ENCODE assay signal across 19 cellular contexts in genomic region chr1:230680300-230681025, GRCh38. TPM values are rescaled to one million over a fixed set of nuclear protein-coding genes. Genes with fewer than 3 reads are reported as not detected.
DNase-seq lines count a peak whose midpoint lies in the region; ATAC-seq and TF ChIP-seq lines count a peak whose summit lies in the region.
"Had no signal": no experiment of that assay in that cellular context is flagged by ENCODE, and none has a peak within 500 bp of the region (broad histone marks: within the 10 kb centered on the region; RNA-seq: fewer than 3 reads in every experiment).

No MANE protein-coding gene starts in this region.

- H3K9me3 Mint-ChIP-seq in activated CD8-positive, alpha-beta T cell treated with anti-CD3 and anti-CD28 coated beads, Interleukin-2, amount 10 ng/mL, durations not matched to agents 7 days and 5 days (ENCODE audit: insufficient read depth) = no peaks in the 10 kb centered on the region
- H3K9me3 Mint-ChIP-seq in activated CD8-positive, alpha-beta T cell treated with anti-CD3 and anti-CD28 coated beads for 36 hours = no peaks in the 10 kb centered on the region

- H3K4me3 ChIP-seq in HEK293 (ENCODE audit: low read depth, low read length) (no peak overlapping the region), dorsolateral prefrontal cortex (no peak overlapping the region), parathyroid adenoma (ENCODE audit: low read depth, low read length) (peak overlapping the region; percentile 26), upper lobe of right lung (no peak overlapping the region)
- H3K4me3 ChIP-seq: A549 had no signal

- intact Hi-C loops in activated CD8-positive, alpha-beta T cell treated with anti-CD3 and anti-CD28 coated beads for 36 hours (cut with micrococcal nuclease) = no loop called here
- intact Hi-C loops in dorsolateral prefrontal cortex (cut with DNase I) (loop anchor here (5.0 kb wide), 1 partner anchor 38 kb away; the partner anchor contains the start of gene COG2 (in 2 of the 2)), upper lobe of right lung (cut with DNase I) (no loop called here)

- no peak overlapping the region for H3K9ac ChIP-seq in parathyroid adenoma

- H3K4me1 ChIP-seq in HEK293 (ENCODE audit: control insufficient read depth, insufficient read depth, low read length) (peaks cover 13% of the 10 kb centered on the region; the same call in 1 of the 2 replicates), parathyroid adenoma (peaks cover 45% of the 10 kb centered on the region), upper lobe of right lung (peaks cover 9% of the 10 kb centered on the region)
- H3K4me1 ChIP-seq: Caco-2 had no signal

- peaks cover 9% of the 10 kb centered on the region for H3K4me1 Mint-ChIP-seq in activated CD8-positive, alpha-beta T cell treated with anti-CD3 and anti-CD28 coated beads, Interleukin-2, amount 10 ng/mL, durations not matched to agents 7 days and 5 days (ENCODE audit: low read depth)
- H3K4me1 Mint-ChIP-seq in activated CD8-positive, alpha-beta T cell treated with anti-CD3 and anti-CD28 coated beads for 36 hours (ENCODE audit: low read depth) = peaks cover 3% of the 10 kb centered on the region
- H3K4me1 Mint-ChIP-seq: IgD-negative memory B cell had no signal

- H3K27me3 ChIP-seq in dorsolateral prefrontal cortex = no peaks in the 10 kb centered on the region
- no peaks in the 10 kb centered on the region for H3K27me3 ChIP-seq in parathyroid adenoma (ENCODE audit: control insufficient read depth, insufficient read depth, low read length)
- H3K27me3 ChIP-seq in upper lobe of right lung = no peaks in the 10 kb centered on the region

- no peak for ATAC-seq in activated CD8-positive, alpha-beta T cell treated with anti-CD3 and anti-CD28 coated beads, Interleukin-2, amount 10 ng/mL, durations not matched to agents 7 days and 5 days
- ATAC-seq in activated CD8-positive, alpha-beta T cell treated with anti-CD3 and anti-CD28 coated beads for 36 hours = no peak
- no peak for ATAC-seq in HG03460 (IDR thresholded peaks at IDR 0.05; ENCODE audit: unreplicated experiment)
- no peak for ATAC-seq in upper lobe of right lung
- no peak for ATAC-seq in GM21576 (IDR thresholded peaks at IDR 0.05; ENCODE audit: unreplicated experiment)
- ATAC-seq: A549 had no signal

- POLR2A ChIA-PET in activated CD8-positive, alpha-beta T cell treated with anti-CD3 and anti-CD28 coated beads, Interleukin-2, amount 10 ng/mL, durations not matched to agents 7 days and 5 days (lab: Charles Lee) = no interaction called here
- POLR2A ChIA-PET in activated CD8-positive, alpha-beta T cell treated with anti-CD3 and anti-CD28 coated beads for 36 hours (lab: Charles Lee) = no interaction called here
- POLR2A ChIA-PET in HEK293 (lab: Yijun Ruan, JAX) = interaction anchor here (1.8 kb wide), 1 partner anchor 37 kb away, joined by 7 read pairs; no protein-coding TSS in a partner anchor

- H3K27me3 Mint-ChIP-seq in activated CD8-positive, alpha-beta T cell treated with anti-CD3 and anti-CD28 coated beads, Interleukin-2, amount 10 ng/mL, durations not matched to agents 7 days and 5 days (ENCODE audit: low read depth) = no peaks in the 10 kb centered on the region
- no peaks in the 10 kb centered on the region for H3K27me3 Mint-ChIP-seq in activated CD8-positive, alpha-beta T cell treated with anti-CD3 and anti-CD28 coated beads for 36 hours
- H3K27me3 Mint-ChIP-seq: IgD-negative memory B cell had no signal

- no peak overlapping the region for H3K4me3 Mint-ChIP-seq in activated CD8-positive, alpha-beta T cell treated with anti-CD3 and anti-CD28 coated beads, Interleukin-2, amount 10 ng/mL, durations not matched to agents 7 days and 5 days
- H3K4me3 Mint-ChIP-seq in activated CD8-positive, alpha-beta T cell treated with anti-CD3 and anti-CD28 coated beads for 36 hours = no peak overlapping the region

- peaks cover 48% of the 10 kb centered on the region for H3K36me3 Mint-ChIP-seq in activated CD8-positive, alpha-beta T cell treated with anti-CD3 and anti-CD28 coated beads, Interleukin-2, amount 10 ng/mL, durations not matched to agents 7 days and 5 days (ENCODE audit: low read depth)
- H3K36me3 Mint-ChIP-seq in activated CD8-positive, alpha-beta T cell treated with anti-CD3 and anti-CD28 coated beads for 36 hours (ENCODE audit: low read depth) = peaks cover 27% of the 10 kb centered on the region

- H3K27ac ChIP-seq in HEK293 (ENCODE audit: extremely low read depth, low read depth, low read length) (no peak overlapping the region), dorsolateral prefrontal cortex (peak overlapping the region in 51 of 59 donors; percentile 1 to 94 (median 79)), parathyroid adenoma (peak overlapping the region; percentile 91), upper lobe of right lung (no peak overlapping the region)
- H3K27ac ChIP-seq: A549 had no signal

- H3K79me2 ChIP-seq in parathyroid adenoma = no peaks in the 10 kb centered on the region

- CTCF ChIA-PET in activated CD8-positive, alpha-beta T cell treated with anti-CD3 and anti-CD28 coated beads, Interleukin-2, amount 10 ng/mL, durations not matched to agents 7 days and 5 days (lab: Charles Lee) = interaction anchor here (1.0 kb wide), 1 partner anchor 37 kb away, joined by 3 read pairs; no protein-coding TSS in a partner anchor
- CTCF ChIA-PET in activated CD8-positive, alpha-beta T cell treated with anti-CD3 and anti-CD28 coated beads for 36 hours (lab: Charles Lee) = no interaction called here
- CTCF ChIA-PET in HEK293 (lab: Yijun Ruan, JAX) = interaction anchor here (0.6 to 3.3 kb wide), 2 partner anchors 19 to 38 kb away, joined by 3 to 19 read pairs; partner anchors contain the start of gene COG2

- DNase-seq in activated CD8-positive, alpha-beta T cell treated with anti-CD3 and anti-CD28 coated beads, Interleukin-2, amount 10 ng/mL, durations not matched to agents 7 days and 5 days = no peak
- DNase-seq in activated CD8-positive, alpha-beta T cell treated with anti-CD3 and anti-CD28 coated beads for 36 hours = no peak
- no peak for DNase-seq in dorsolateral prefrontal cortex
- DNase-seq in upper lobe of right lung = no peak
- DNase-seq: C1 segment of cervical spinal cord, Caco-2, DMS153, H7, MV-4-11, NCI-H1417 treated with DMSO at 0.1 percent for 48 hours, NCI-H2029, NCI-H510A, NCI-H774 had no signal

- TF ChIP-seq CTCF in activated CD8-positive, alpha-beta T cell treated with anti-CD3 and anti-CD28 coated beads for 36 hours (IDR thresholded peaks at IDR 0.05) = no peak
- TF ChIP-seq CTCF in HEK293 (tag by site-specific recombination; IDR thresholded peaks at IDR 0.05) (no peak), dorsolateral prefrontal cortex (IDR thresholded peaks at IDR 0.05 in 54 of 56, conservative IDR thresholded peaks at IDR 0.05 in 2 of 56; ENCODE audit: low read depth in 1 of 56, partially characterized antibody in 56 of 56) (no peak), parathyroid adenoma (IDR thresholded peaks at IDR 0.05) (no peak), upper lobe of right lung (IDR thresholded peaks at IDR 0.05) (no peak)

- peak overlapping the region; percentile 39 for H3K27ac Mint-ChIP-seq in activated CD8-positive, alpha-beta T cell treated with anti-CD3 and anti-CD28 coated beads, Interleukin-2, amount 10 ng/mL, durations not matched to agents 7 days and 5 days
- no peak overlapping the region for H3K27ac Mint-ChIP-seq in activated CD8-positive, alpha-beta T cell treated with anti-CD3 and anti-CD28 coated beads for 36 hours
- H3K27ac Mint-ChIP-seq: IgD-negative memory B cell had no signal

- peaks cover 36 to 86% of the 10 kb centered on the region in 2 experiments for H3K36me3 ChIP-seq in HEK293 (ENCODE audit: control insufficient read depth in 2 of 2, insufficient read depth in 1 of 2, low read length in 2 of 2)
- peaks cover 15% of the 10 kb centered on the region for H3K36me3 ChIP-seq in parathyroid adenoma (ENCODE audit: control insufficient read depth, insufficient read depth, low read length)
- H3K36me3 ChIP-seq in upper lobe of right lung = peaks cover 84% of the 10 kb centered on the region

- no peak overlapping the region for H2AFZ ChIP-seq in parathyroid adenoma

- no peaks in the 10 kb centered on the region for H3K9me3 ChIP-seq in HEK293 (ENCODE audit: control insufficient read depth, insufficient read depth, low read depth, low read length)
- H3K9me3 ChIP-seq in parathyroid adenoma (ENCODE audit: control insufficient read depth, low read length) = no peaks in the 10 kb centered on the region
- no peaks in the 10 kb centered on the region for H3K9me3 ChIP-seq in upper lobe of right lung
- H3K9me3 ChIP-seq: A549, Caco-2 had no signal

- peak overlapping the region; percentile 69 for H3K4me2 ChIP-seq in parathyroid adenoma (ENCODE audit: low read length)
- H3K4me2 ChIP-seq: A549 had no signal

TF ChIP-seq in HEK293, 187 proteins besides CTCF, POLR2A, EP300 and RAD21:
- TF ChIP-seq, protein P1, sequence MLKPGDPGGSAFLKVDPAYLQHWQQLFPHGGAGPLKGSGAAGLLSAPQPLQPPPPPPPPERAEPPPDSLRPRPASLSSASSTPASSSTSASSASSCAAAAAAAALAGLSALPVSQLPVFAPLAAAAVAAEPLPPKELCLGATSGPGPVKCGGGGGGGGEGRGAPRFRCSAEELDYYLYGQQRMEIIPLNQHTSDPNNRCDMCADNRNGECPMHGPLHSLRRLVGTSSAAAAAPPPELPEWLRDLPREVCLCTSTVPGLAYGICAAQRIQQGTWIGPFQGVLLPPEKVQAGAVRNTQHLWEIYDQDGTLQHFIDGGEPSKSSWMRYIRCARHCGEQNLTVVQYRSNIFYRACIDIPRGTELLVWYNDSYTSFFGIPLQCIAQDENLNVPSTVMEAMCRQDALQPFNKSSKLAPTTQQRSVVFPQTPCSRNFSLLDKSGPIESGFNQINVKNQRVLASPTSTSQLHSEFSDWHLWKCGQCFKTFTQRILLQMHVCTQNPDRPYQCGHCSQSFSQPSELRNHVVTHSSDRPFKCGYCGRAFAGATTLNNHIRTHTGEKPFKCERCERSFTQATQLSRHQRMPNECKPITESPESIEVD (tag by site-specific recombination; IDR thresholded peaks at IDR 0.05) = 0 out of 2 replicates have a peak, but pooled peaks have one; percentile 12
- no peak for TF ChIP-seq ZNF596 (tag by site-specific recombination; IDR thresholded peaks at IDR 0.05)

RNA-seq across cellular contexts. Expression of gene AGT, which starts 33.5 kb away (rescaled TPM):
- total RNA-seq in activated CD8-positive, alpha-beta T cell treated with anti-CD3 and anti-CD28 coated beads, Interleukin-2, amount 10 ng/mL, durations not matched to agents 7 days and 5 days = not detected
- total RNA-seq in activated CD8-positive, alpha-beta T cell treated with anti-CD3 and anti-CD28 coated beads for 36 hours = not detected
- total RNA-seq in dorsolateral prefrontal cortex = 100 to 1,000 TPM in 114 of 120 experiments, 10 to 100 TPM in 6; 75.7 to 327 (median 176) TPM
- 1.8 TPM for total RNA-seq in upper lobe of right lung

RNA-seq across cellular contexts. Expression of gene COG2, which starts 38.2 kb away (rescaled TPM):
- total RNA-seq in activated CD8-positive, alpha-beta T cell treated with anti-CD3 and anti-CD28 coated beads, Interleukin-2, amount 10 ng/mL, durations not matched to agents 7 days and 5 days = 10 to 100 TPM; 29.9 to 31.2 TPM
- 10 to 100 TPM; 26.1 to 27.6 TPM for total RNA-seq in activated CD8-positive, alpha-beta T cell treated with anti-CD3 and anti-CD28 coated beads for 36 hours
- 10 to 100 TPM; 23.2 to 41.1 (median 30.6) TPM for total RNA-seq in dorsolateral prefrontal cortex
- total RNA-seq in upper lobe of right lung = 26.7 TPM

Comparison
In these comparisons a context has a peak if more than half of its experiments do, and no peak if none do; other contexts are left out.
1. H3K27ac ChIP-seq: peak in dorsolateral prefrontal cortex (51 of 59) and parathyroid adenoma (single experiment); none in HEK293 (single experiment) and upper lobe of right lung (single experiment).
2. RNA of gene AGT, which starts 33.5 kb away (total RNA-seq): 75.7 to 327 TPM in dorsolateral prefrontal cortex; 1.8 TPM in upper lobe of right lung (single experiment), not detected in activated CD8-positive, alpha-beta T cell treated with anti-CD3 and anti-CD28 coated beads, Interleukin-2, amount 10 ng/mL, durations not matched to agents 7 days and 5 days and not detected in activated CD8-positive, alpha-beta T cell treated with anti-CD3 and anti-CD28 coated beads for 36 hours; every median in the first group is over 10 times any median in the second.
3. intact Hi-C loops: an anchor here in dorsolateral prefrontal cortex (5.0 kb wide); none called in activated CD8-positive, alpha-beta T cell treated with anti-CD3 and anti-CD28 coated beads for 36 hours and upper lobe of right lung.